Comparison of ENCODE assay signal across 14 cellular contexts in genomic region chr4:78661086-78661690, GRCh38.
DNase-seq lines count a peak whose midpoint lies in the region; ATAC-seq and TF ChIP-seq lines count a peak whose summit lies in the region.
"Had no signal": no experiment of that assay in that cellular context is flagged by ENCODE, and none has a peak within 500 bp of the region (broad histone marks: within the 10 kb centered on the region; RNA-seq: fewer than 3 reads in every experiment).

No MANE protein-coding gene starts in this region.

- H2AK5ac ChIP-seq in mesendoderm (ENCODE audit: low read length): no peak overlapping the region

- 100% methylated on average over 3 of the region's 3 CpGs for WGBS in mammary epithelial cell (ENCODE audit: low coverage, missing lambda C conversion rate)
- no CpG with 5 or more reads among the region's 3 CpGs for WGBS in mesendoderm (ENCODE audit: extremely low coverage, insufficient coverage, low lambda C conversion rate)
- 79% methylated on average over 3 of the region's 3 CpGs for WGBS in suprapubic skin

- H3K4me2 ChIP-seq in mammary epithelial cell (ENCODE audit: insufficient read depth, low read depth, low read length) (no peak overlapping the region), mesendoderm (ENCODE audit: low read length) (no peak overlapping the region)

- no peak for TF ChIP-seq CTCF in mammary epithelial cell (conservative IDR thresholded peaks at IDR 0.05 in 1 of 2, IDR thresholded peaks at IDR 0.05 in 1 of 2; ENCODE audit: extremely low read depth in 1 of 2, insufficient read depth in 1 of 2, low read depth in 1 of 2, low read length in 2 of 2)
- no peak for TF ChIP-seq CTCF in suprapubic skin (IDR thresholded peaks at IDR 0.05)

- no peaks in the 10 kb centered on the region for H3K27me3 ChIP-seq in mammary epithelial cell (ENCODE audit: insufficient read depth, low read length)
- H3K27me3 ChIP-seq in mesendoderm (ENCODE audit: insufficient read depth, low read length, poor library complexity): no peaks in the 10 kb centered on the region
- no peaks in the 10 kb centered on the region for H3K27me3 ChIP-seq in suprapubic skin
- H3K27me3 ChIP-seq: MG63 had no signal

- H3K23ac ChIP-seq in mesendoderm (ENCODE audit: low read length): no peak overlapping the region

- H4K8ac ChIP-seq in mesendoderm (ENCODE audit: low read depth, low read length): no peak overlapping the region

- H4K5ac ChIP-seq in mesendoderm (ENCODE audit: low read length): no peak overlapping the region

- intact Hi-C loops in mammary epithelial cell (cut with micrococcal nuclease): loop anchor here (5.0 kb wide), 1 partner anchor 91 kb away; no protein-coding TSS in a partner anchor

- no peak overlapping the region for H3K56ac ChIP-seq in mesendoderm (ENCODE audit: low read length)

- no peaks in the 10 kb centered on the region for H4K20me1 ChIP-seq in mammary epithelial cell (ENCODE audit: insufficient read depth, low read length)

- H3K18ac ChIP-seq in mesendoderm (ENCODE audit: low read length): peak overlapping the region; percentile 84

- H3K36me3 Mint-ChIP-seq in IgD-negative memory B cell: no peaks in the 10 kb centered on the region
- H3K36me3 Mint-ChIP-seq: activated naive CD4-positive, alpha-beta T cell treated with anti-CD3 and anti-CD28 coated beads, Interleukin-2, amount 50 U/mL, for 72 hours had no signal

- no peak overlapping the region for H2BK5ac ChIP-seq in mesendoderm (ENCODE audit: low read length)

- H3K36me3 ChIP-seq in mammary epithelial cell (ENCODE audit: insufficient read depth, low read length): no peaks in the 10 kb centered on the region
- H3K36me3 ChIP-seq in mesendoderm (ENCODE audit: control insufficient read depth, insufficient read depth, low read length): no peaks in the 10 kb centered on the region
- no peaks in the 10 kb centered on the region for H3K36me3 ChIP-seq in suprapubic skin
- H3K36me3 ChIP-seq: MG63 had no signal

- H3K4me3 ChIP-seq in mammary epithelial cell (replicated peaks in 1 of 3; ENCODE audit: insufficient read depth in 1 of 3, low read depth in 2 of 3, low read length in 3 of 3) (no peak overlapping the region), mesendoderm (ENCODE audit: low read length) (no peak overlapping the region), suprapubic skin (no peak overlapping the region)
- H3K4me3 ChIP-seq: MG63 had no signal

- dilution Hi-C loops in mammary epithelial cell (cut with HindIII; ENCODE audit: low sequenced_read_pairs): no loop called here

- no peak for TF ChIP-seq EP300 in suprapubic skin (IDR thresholded peaks at IDR 0.05)

- no peak overlapping the region for H3K4ac ChIP-seq in mesendoderm (ENCODE audit: low read depth, low read length)

- H2AFZ ChIP-seq in mammary epithelial cell (ENCODE audit: low read depth, low read length): peak overlapping the region; percentile 24

- CTCF ChIA-PET in mammary epithelial cell (lab: Charles Lee; ENCODE audit: low non-redundant PET): no interaction called here

- H3K9me3 Mint-ChIP-seq in IgD-negative memory B cell: no peaks in the 10 kb centered on the region

- DNase-seq in mammary epithelial cell (no peak), mesendoderm (no peak), suprapubic skin (ENCODE audit: low spot score in 2 of 2) (no peak), HK-2 (ENCODE audit: unreplicated experiment) (no peak)
- DNase-seq: activated CD8-positive, alpha-beta memory T cell treated with anti-CD3 and anti-CD28 coated beads, Interleukin-2, amount 10 ng/mL, durations not matched to agents 7 days and 5 days; GOT3; MG63; NCI-H2107; stimulated activated naive CD8-positive, alpha-beta T cell treated with anti-CD3 and anti-CD28 coated beads, Interleukin-15, Interleukin-2, amounts not matched to agents 100 U/mL and 50 U/mL, for 24 hours had no signal

- in situ Hi-C loops in mammary epithelial cell (cut with MboI; ENCODE audit: low sequenced_read_pairs in 2 of 2): no loop called here

- H3K4me3 Mint-ChIP-seq in IgD-negative memory B cell: peak overlapping the region in 3 of 4 donors; percentile 0 to 88 (median 30)
- H3K4me3 Mint-ChIP-seq: activated CD8-positive, alpha-beta memory T cell treated with anti-CD3 and anti-CD28 coated beads, Interleukin-2, amount 10 ng/mL, durations not matched to agents 7 days and 5 days had no signal

- BruUV-seq in mammary epithelial cell (replicated peaks; lab: Mats Ljungman, UMichigan): no TSS peak

- H3K4me1 ChIP-seq in mammary epithelial cell (ENCODE audit: insufficient read depth, low read length) (peaks cover 3% of the 10 kb centered on the region), mesendoderm (ENCODE audit: control insufficient read depth, low read depth, low read length) (peaks cover 13% of the 10 kb centered on the region), suprapubic skin (peaks cover 41% of the 10 kb centered on the region)

- ATAC-seq in GM21717 (IDR thresholded peaks at IDR 0.05; ENCODE audit: unreplicated experiment) (no peak), GM21381 (IDR thresholded peaks at IDR 0.05; ENCODE audit: unreplicated experiment) (no peak)
- ATAC-seq: SK-N-SH treated with all-trans-retinoic acid at 6 μM for 48 hours; stimulated activated naive CD8-positive, alpha-beta T cell treated with anti-CD3 and anti-CD28 coated beads, Interleukin-15, Interleukin-2, amounts not matched to agents 100 U/mL and 50 U/mL, for 24 hours had no signal

- peak overlapping the region in 2 of 3 donors; percentile 2 to 35 for H3K27ac Mint-ChIP-seq in IgD-negative memory B cell
- H3K27ac Mint-ChIP-seq: activated naive CD4-positive, alpha-beta T cell treated with anti-CD3 and anti-CD28 coated beads, Interleukin-2, amount 50 U/mL, for 72 hours had no signal

- H3K9me3 ChIP-seq in mammary epithelial cell (replicated peaks; ENCODE audit: insufficient read depth, low read length) (no peaks in the 10 kb centered on the region), suprapubic skin (no peaks in the 10 kb centered on the region)
- H3K9me3 ChIP-seq: MG63 had no signal

- no peak overlapping the region for H3K9ac ChIP-seq in mammary epithelial cell (ENCODE audit: insufficient read depth, low read length)
- no peak overlapping the region for H3K9ac ChIP-seq in mesendoderm (ENCODE audit: low read length)

- H3K4me1 Mint-ChIP-seq in IgD-negative memory B cell: peaks cover 44 to 58% (median 58%) of the 10 kb centered on the region in 3 donors

- no peak overlapping the region for H2BK15ac ChIP-seq in mesendoderm (replicated peaks; ENCODE audit: low read depth)

- no peaks in the 10 kb centered on the region for H3K79me1 ChIP-seq in mesendoderm (ENCODE audit: low read length)

- H2BK120ac ChIP-seq in mesendoderm (ENCODE audit: low read depth, low read length): peak overlapping the region; percentile 73

- H3K27ac ChIP-seq in mammary epithelial cell (ENCODE audit: insufficient read depth, low read depth, low read length) (no peak overlapping the region), mesendoderm (ENCODE audit: low read depth, low read length) (no peak overlapping the region), suprapubic skin (peak overlapping the region; percentile 51)

- peaks cover 2% of the 10 kb centered on the region for H3K27me3 Mint-ChIP-seq in IgD-negative memory B cell

- H3K79me2 ChIP-seq in mammary epithelial cell (ENCODE audit: insufficient read depth, low read length) (no peaks in the 10 kb centered on the region), mesendoderm (ENCODE audit: control insufficient read depth, insufficient read depth, low read length) (no peaks in the 10 kb centered on the region)

- no peak for TF ChIP-seq POLR2A in suprapubic skin (IDR thresholded peaks at IDR 0.05)
